ENCODE assay signal across 9 cellular contexts in the genomic region with DNA sequence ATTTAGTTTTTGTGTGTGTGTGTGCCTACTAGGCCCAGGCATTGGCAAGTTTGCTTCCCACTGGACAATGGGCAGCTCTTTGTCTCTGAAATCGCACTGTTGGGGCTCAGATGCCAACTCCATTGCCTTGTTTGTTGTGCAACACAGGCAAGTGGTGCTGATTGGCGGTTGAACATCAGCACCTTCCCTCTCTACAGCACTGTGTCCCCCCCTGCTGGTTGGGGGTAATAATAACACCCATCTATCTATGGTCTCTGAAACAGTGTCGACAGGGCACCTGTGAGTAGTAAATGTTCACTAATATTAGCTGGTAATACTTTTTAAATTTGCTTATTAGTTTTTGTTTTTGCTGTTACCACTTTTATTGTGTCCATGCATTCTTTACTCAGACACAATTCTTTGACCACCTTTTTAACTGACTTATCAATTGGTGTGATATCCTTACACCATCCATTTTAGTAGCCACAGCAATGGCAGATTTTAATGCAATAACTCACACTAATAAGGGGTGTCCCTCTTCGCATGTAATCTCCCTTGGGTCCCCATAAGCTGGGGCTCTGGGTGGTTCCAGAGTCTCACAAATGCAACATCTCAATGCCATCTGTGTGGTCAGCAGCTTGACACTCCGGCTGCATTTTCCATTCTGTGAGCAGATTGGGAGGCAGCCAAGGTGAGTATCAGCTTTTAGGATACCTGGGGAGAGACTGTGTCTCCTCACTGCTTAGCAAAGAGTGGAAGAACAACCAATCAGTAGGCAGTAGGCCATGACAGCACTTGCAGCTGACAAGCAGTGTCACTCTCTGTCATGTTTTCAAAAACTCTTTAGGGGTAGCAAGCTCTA. TPM values are rescaled to one million over a fixed set of nuclear protein-coding genes. Genes with fewer than 3 reads are reported as not detected.
DNase-seq lines count a peak whose midpoint lies in the region; ATAC-seq and TF ChIP-seq lines count a peak whose summit lies in the region.
"Had no signal": no experiment of that assay in that cellular context is flagged by ENCODE, and none has a peak within 500 bp of the region (broad histone marks: within the 10 kb centered on the region; RNA-seq: fewer than 3 reads in every experiment).

No MANE protein-coding gene starts in this region.

- no peak overlapping the region for H3K9ac ChIP-seq in liver (ENCODE audit: low read depth in 1 of 2, low read length in 2 of 2)

- H3K4me1 ChIP-seq in right cardiac atrium (ENCODE audit: control insufficient read depth, insufficient read depth, low read length) (no peaks in the 10 kb centered on the region), liver (ENCODE audit: control insufficient read depth in 4 of 4, insufficient read depth in 4 of 4, low read length in 3 of 4) (no peaks in the 10 kb centered on the region)
- H3K4me1 ChIP-seq: body of pancreas had no signal

- H3K27ac ChIP-seq in right cardiac atrium (ENCODE audit: low read length) (no peak overlapping the region), liver (ENCODE audit: low read depth in 1 of 2, low read length in 2 of 2) (no peak overlapping the region)
- H3K27ac ChIP-seq: body of pancreas had no signal

- H3K27me3 ChIP-seq in right cardiac atrium (ENCODE audit: control insufficient read depth, insufficient read depth): no peaks in the 10 kb centered on the region
- H3K27me3 ChIP-seq in liver (ENCODE audit: control insufficient read depth in 4 of 4, insufficient read depth in 4 of 4, low read length in 3 of 4): no peaks in the 10 kb centered on the region
- H3K27me3 ChIP-seq: body of pancreas had no signal

- intact Hi-C loops in cardiac septum (cut with DNase I): loop anchor here (10.0 kb wide), 1 partner anchor 526 kb away; no protein-coding TSS in a partner anchor
- intact Hi-C loops in right cardiac atrium (cut with DNase I): loop anchor here in 2 of 4 donors (10.0 kb wide), 2 partner anchors 376 to 526 kb away; no protein-coding TSS in a partner anchor
- intact Hi-C loops in activated T-helper 1 cell treated with anti-CD3 and anti-CD28 coated beads, Interleukin-12 subunit alpha, Interleukin-12 subunit beta, Interleukin-2, Interleukin-4 antibody, amounts not matched to agents 30 ng/mL and 10 ng/mL and 1 ng/mL, durations not matched to agents 14 hours and 24 hours and 36 hours (cut with micrococcal nuclease): loop anchor here (5.0 kb wide), 1 partner anchor 267 kb away; a partner anchor contains a TSS

- H3K36me3 Mint-ChIP-seq in activated T-helper 1 cell treated with anti-CD3 and anti-CD28 coated beads, Interleukin-12 subunit alpha, Interleukin-12 subunit beta, Interleukin-2, Interleukin-4 antibody, amounts not matched to agents 30 ng/mL and 10 ng/mL and 1 ng/mL, durations not matched to agents 14 hours and 24 hours and 36 hours (ENCODE audit: low read depth): no peaks in the 10 kb centered on the region

- WGBS in right cardiac atrium: 68% methylated on average over 5 of the region's 5 CpGs
- WGBS in liver: 75% methylated on average over 5 of the region's 5 CpGs

- H3K4me1 Mint-ChIP-seq in activated T-helper 1 cell treated with anti-CD3 and anti-CD28 coated beads, Interleukin-12 subunit alpha, Interleukin-12 subunit beta, Interleukin-2, Interleukin-4 antibody, amounts not matched to agents 30 ng/mL and 10 ng/mL and 1 ng/mL, durations not matched to agents 14 hours and 24 hours and 36 hours (ENCODE audit: low read depth): peaks cover 4% of the 10 kb centered on the region

- H3K36me3 ChIP-seq in liver (ENCODE audit: control insufficient read depth in 4 of 4, insufficient read depth in 3 of 4, low read depth in 1 of 4, low read length in 3 of 4): no peaks in the 10 kb centered on the region

- TF ChIP-seq CTCF in liver (IDR thresholded peaks at IDR 0.05; ENCODE audit: low read depth, low read length, missing input control): peak; percentile 29

- peaks cover 10% of the 10 kb centered on the region for H3K27me3 Mint-ChIP-seq in activated T-helper 1 cell treated with anti-CD3 and anti-CD28 coated beads, Interleukin-12 subunit alpha, Interleukin-12 subunit beta, Interleukin-2, Interleukin-4 antibody, amounts not matched to agents 30 ng/mL and 10 ng/mL and 1 ng/mL, durations not matched to agents 14 hours and 24 hours and 36 hours (ENCODE audit: insufficient read depth)

- no peak for ATAC-seq in right cardiac atrium
- no peak for ATAC-seq in GM19463 (IDR thresholded peaks at IDR 0.05; ENCODE audit: unreplicated experiment)
- ATAC-seq in GM18870 (IDR thresholded peaks at IDR 0.05; ENCODE audit: unreplicated experiment): no peak
- no peak for ATAC-seq in GM18858 (IDR thresholded peaks at IDR 0.05; ENCODE audit: unreplicated experiment)
- ATAC-seq: body of pancreas had no signal

- no peaks in the 10 kb centered on the region for H3K9me3 Mint-ChIP-seq in activated T-helper 1 cell treated with anti-CD3 and anti-CD28 coated beads, Interleukin-12 subunit alpha, Interleukin-12 subunit beta, Interleukin-2, Interleukin-4 antibody, amounts not matched to agents 30 ng/mL and 10 ng/mL and 1 ng/mL, durations not matched to agents 14 hours and 24 hours and 36 hours

- H3K4me3 Mint-ChIP-seq in activated T-helper 1 cell treated with anti-CD3 and anti-CD28 coated beads, Interleukin-12 subunit alpha, Interleukin-12 subunit beta, Interleukin-2, Interleukin-4 antibody, amounts not matched to agents 30 ng/mL and 10 ng/mL and 1 ng/mL, durations not matched to agents 14 hours and 24 hours and 36 hours: no peak overlapping the region

- TF ChIP-seq RAD21 in liver (IDR thresholded peaks at IDR 0.05): peak; percentile 26 to 67

- no peaks in the 10 kb centered on the region for H3K9me3 ChIP-seq in right cardiac atrium (ENCODE audit: control insufficient read depth, low read length)
- H3K9me3 ChIP-seq in liver (ENCODE audit: control insufficient read depth in 4 of 4, low read length in 3 of 4): no peaks in the 10 kb centered on the region
- H3K9me3 ChIP-seq: body of pancreas had no signal

- DNase-seq in cardiac septum (ENCODE audit: low spot score) (peak; percentile 17), right cardiac atrium (no peak), NAMALWA (ENCODE audit: low spot score) (peak; percentile 73)
- DNase-seq in activated T-helper 1 cell treated with anti-CD3 and anti-CD28 coated beads, Interleukin-12 subunit alpha, Interleukin-12 subunit beta, Interleukin-2, Interleukin-4 antibody, amounts not matched to agents 30 ng/mL and 10 ng/mL and 1 ng/mL, durations not matched to agents 14 hours and 24 hours and 36 hours (ENCODE audit: low spot score): peak; percentile 8

- no peak overlapping the region for H3K27ac Mint-ChIP-seq in activated T-helper 1 cell treated with anti-CD3 and anti-CD28 coated beads, Interleukin-12 subunit alpha, Interleukin-12 subunit beta, Interleukin-2, Interleukin-4 antibody, amounts not matched to agents 30 ng/mL and 10 ng/mL and 1 ng/mL, durations not matched to agents 14 hours and 24 hours and 36 hours

- no peak overlapping the region for H3K4me3 ChIP-seq in right cardiac atrium (ENCODE audit: low read length)
- no peak overlapping the region for H3K4me3 ChIP-seq in liver (ENCODE audit: low read depth in 1 of 3, low read length in 3 of 3)
- H3K4me3 ChIP-seq: body of pancreas had no signal

TF ChIP-seq in liver, 16 proteins besides CTCF, POLR2A, EP300 and RAD21 (continues in another document):
- no peak for TF ChIP-seq HNF4A (conservative IDR thresholded peaks at IDR 0.05)
- no peak for TF ChIP-seq RXRA (IDR thresholded peaks at IDR 0.05)
- no peak for TF ChIP-seq FOXA1 (IDR thresholded peaks at IDR 0.05)
- TF ChIP-seq FOXA2 (IDR thresholded peaks at IDR 0.05): no peak
- TF ChIP-seq YY1 (IDR thresholded peaks at IDR 0.05): no peak
- no peak for TF ChIP-seq HNF4G (IDR thresholded peaks at IDR 0.05)
- TF ChIP-seq JUND (IDR thresholded peaks at IDR 0.05): no peak
- TF ChIP-seq GABPA (IDR thresholded peaks at IDR 0.05 in 1 of 2, conservative IDR thresholded peaks at IDR 0.05 in 1 of 2): no peak
- TF ChIP-seq, protein P1, sequence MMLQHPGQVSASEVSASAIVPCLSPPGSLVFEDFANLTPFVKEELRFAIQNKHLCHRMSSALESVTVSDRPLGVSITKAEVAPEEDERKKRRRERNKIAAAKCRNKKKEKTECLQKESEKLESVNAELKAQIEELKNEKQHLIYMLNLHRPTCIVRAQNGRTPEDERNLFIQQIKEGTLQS (IDR thresholded peaks at IDR 0.05): no peak
- no peak for TF ChIP-seq NR2F2 (IDR thresholded peaks at IDR 0.05)
- TF ChIP-seq, protein P2, sequence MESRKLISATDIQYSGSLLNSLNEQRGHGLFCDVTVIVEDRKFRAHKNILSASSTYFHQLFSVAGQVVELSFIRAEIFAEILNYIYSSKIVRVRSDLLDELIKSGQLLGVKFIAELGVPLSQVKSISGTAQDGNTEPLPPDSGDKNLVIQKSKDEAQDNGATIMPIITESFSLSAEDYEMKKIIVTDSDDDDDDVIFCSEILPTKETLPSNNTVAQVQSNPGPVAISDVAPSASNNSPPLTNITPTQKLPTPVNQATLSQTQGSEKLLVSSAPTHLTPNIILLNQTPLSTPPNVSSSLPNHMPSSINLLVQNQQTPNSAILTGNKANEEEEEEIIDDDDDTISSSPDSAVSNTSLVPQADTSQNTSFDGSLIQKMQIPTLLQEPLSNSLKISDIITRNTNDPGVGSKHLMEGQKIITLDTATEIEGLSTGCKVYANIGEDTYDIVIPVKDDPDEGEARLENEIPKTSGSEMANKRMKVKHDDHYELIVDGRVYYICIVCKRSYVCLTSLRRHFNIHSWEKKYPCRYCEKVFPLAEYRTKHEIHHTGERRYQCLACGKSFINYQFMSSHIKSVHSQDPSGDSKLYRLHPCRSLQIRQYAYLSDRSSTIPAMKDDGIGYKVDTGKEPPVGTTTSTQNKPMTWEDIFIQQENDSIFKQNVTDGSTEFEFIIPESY (IDR thresholded peaks at IDR 0.05): no peak
- no peak for TF ChIP-seq TAF1 (conservative IDR thresholded peaks at IDR 0.05)

RNA-seq across cellular contexts. Expression of a gene that starts 47.7 kb away (rescaled TPM):
- total RNA-seq in cardiac septum: 112 TPM
- 100 to 1,000 TPM; 107 to 131 (median 123) TPM for total RNA-seq in right cardiac atrium
- polyA plus RNA-seq in right cardiac atrium: 143 TPM
- 40.3 and 43.6 TPM in 2 replicates for total RNA-seq in activated T-helper 1 cell treated with anti-CD3 and anti-CD28 coated beads, Interleukin-12 subunit alpha, Interleukin-12 subunit beta, Interleukin-2, Interleukin-4 antibody, amounts not matched to agents 30 ng/mL and 10 ng/mL and 1 ng/mL, durations not matched to agents 14 hours and 24 hours and 36 hours
- 10 to 100 TPM; 19.1 to 20.1 TPM for total RNA-seq in liver
- polyA plus RNA-seq in liver: 10 to 100 TPM; 45.4 to 71.2 TPM

Comparison
In these comparisons a context has a peak if more than half of its experiments do, and no peak if none do; other contexts are left out.
1. DNase-seq: peak in cardiac septum (single experiment), NAMALWA (single experiment) and activated T-helper 1 cell treated with anti-CD3 and anti-CD28 coated beads, Interleukin-12 subunit alpha, Interleukin-12 subunit beta, Interleukin-2, Interleukin-4 antibody, amounts not matched to agents 30 ng/mL and 10 ng/mL and 1 ng/mL, durations not matched to agents 14 hours and 24 hours and 36 hours (single experiment); none in right cardiac atrium (0 of 3).